32 cellular contexts compared by ENCODE assay signal in the genomic region with DNA sequence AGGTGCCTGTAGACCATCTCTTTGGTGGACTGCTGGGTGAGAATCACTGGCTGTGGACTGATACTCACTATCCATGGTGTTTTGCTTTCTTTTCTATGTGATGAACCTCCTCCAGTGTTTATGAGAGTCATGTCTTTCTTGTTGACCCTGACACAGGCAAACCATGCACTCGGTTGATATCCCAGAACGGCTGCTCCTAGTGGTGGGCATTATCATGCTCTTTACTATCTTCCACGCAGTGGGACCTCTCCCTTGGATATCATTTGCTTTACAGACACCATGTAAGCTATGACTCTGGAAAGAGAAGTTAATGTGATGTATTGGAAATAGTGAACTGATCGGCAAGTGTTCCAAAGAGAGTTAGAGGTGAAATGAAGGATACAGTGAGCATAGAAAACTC.
"Had no signal": no experiment of that assay in that cellular context is flagged by ENCODE, and none has a peak within 500 bp of the region (broad histone marks: within the 10 kb centered on the region; RNA-seq: fewer than 3 reads in every experiment).

No MANE protein-coding gene starts in this region.

- H3K9me3 ChIP-seq: neutrophil, psoas muscle, thoracic aorta, thyroid gland, tibial nerve, vagina had no signal

- H3K4me1 Mint-ChIP-seq: naive thymus-derived CD8-positive, alpha-beta T cell; nephron progenitor cell; neural crest cell; stimulated activated memory B cell treated with anti-CD40 and anti-IgM and Interleukin-4, amounts not matched to agents 10 μg/mL and 1 μg/mL and 100 μg/mL, for 72 hours; stimulated activated naive CD8-positive, alpha-beta T cell treated with anti-CD3 and anti-CD28 coated beads, Interleukin-15, amount 100 ng/mL, for 72 hours had no signal

- H3K27me3 ChIP-seq: neutrophil, ovary, spleen, thyroid gland, tibial nerve, upper lobe of left lung, vagina had no signal

- H3K27ac ChIP-seq: neutrophil, ovary, parathyroid adenoma, psoas muscle, skin epidermis, spleen, thoracic aorta, thyroid gland, tibial nerve, upper lobe of left lung, vagina had no signal

- H3K27ac Mint-ChIP-seq: naive thymus-derived CD8-positive, alpha-beta T cell; natural killer cell treated with Interleukin-12 subunit alpha and Interleukin-12 subunit beta and Interleukin-15 and Interleukin-18, amount 100 ng/mL, for 72 hours; nephron progenitor cell; progenitor cell of endocrine pancreas; stimulated activated memory B cell treated with anti-CD40 and anti-IgM and Interleukin-4, amounts not matched to agents 10 μg/mL and 1 μg/mL and 100 μg/mL, for 72 hours; stimulated activated naive CD8-positive, alpha-beta T cell treated with anti-CD3 and anti-CD28 coated beads, Interleukin-15, amount 100 ng/mL, for 72 hours had no signal

- H3K9ac ChIP-seq: parathyroid adenoma had no signal

- H3K4me2 ChIP-seq: smooth muscle cell had no signal

- H3K36me3 ChIP-seq: neutrophil, ovary, spleen, thoracic aorta, thyroid gland, tibial nerve, upper lobe of left lung, vagina had no signal

- FAIRE-seq: urothelium cell line had no signal

- ATAC-seq: naive thymus-derived CD8-positive, alpha-beta T cell; natural killer cell treated with Interleukin-12 subunit alpha and Interleukin-12 subunit beta and Interleukin-15 and Interleukin-18, amount 100 ng/mL, for 72 hours; psoas muscle; right cardiac atrium; sciatic nerve; stimulated activated memory B cell treated with anti-CD40 and anti-IgM and Interleukin-4, amounts not matched to agents 10 μg/mL and 1 μg/mL and 100 μg/mL, for 72 hours; stimulated activated naive CD8-positive, alpha-beta T cell treated with anti-CD3 and anti-CD28 coated beads, Interleukin-15, amount 100 ng/mL, for 72 hours; stimulated activated naive CD8-positive, alpha-beta T cell treated with anti-CD3 and anti-CD28 coated beads, Interleukin-15, Interleukin-2, amounts not matched to agents 100 U/mL and 50 U/mL, for 24 hours had no signal

- H3K4me3 ChIP-seq: ovary, psoas muscle, skin epidermis, smooth muscle cell, spleen, thoracic aorta, thyroid gland, tibial nerve, upper lobe of left lung, vagina had no signal

- H3K36me3 Mint-ChIP-seq: stimulated activated memory B cell treated with anti-CD40 and anti-IgM and Interleukin-4, amounts not matched to agents 10 μg/mL and 1 μg/mL and 100 μg/mL, for 72 hours had no signal

- DNase-seq: naive thymus-derived CD8-positive, alpha-beta T cell; nephron progenitor cell; nucleus accumbens; ovary; posterior cingulate gyrus; psoas muscle; right cardiac atrium; stimulated activated CD4-positive, alpha-beta T cell treated with anti-CD3 and anti-CD28 coated beads, Interleukin-12 subunit alpha, Interleukin-12 subunit beta, amount 100 ng/mL, for 4 hours; stimulated activated CD4-positive, alpha-beta T cell treated with anti-CD3 and anti-CD28 coated beads, Interleukin-1b, Interleukin-23, amount 100 ng/mL, for 48 hours; stimulated activated CD4-positive, alpha-beta T cell treated with anti-CD3 and anti-CD28 coated beads, Interleukin-4, amount 100 ng/mL, for 1 hour; stimulated activated CD4-positive, alpha-beta T cell treated with anti-CD3 and anti-CD28 coated beads, Interleukin-4, amount 100 ng/mL, for 4 hours; stimulated activated CD8-positive, alpha-beta memory T cell treated with anti-CD3 and anti-CD28 coated beads, Interleukin-4, amount 100 ng/mL, for 48 hours; stimulated activated naive CD4-positive, alpha-beta T cell; stimulated activated naive CD8-positive, alpha-beta T cell treated with anti-CD3 and anti-CD28 coated beads, Interleukin-15, amount 100 ng/mL, for 72 hours; stimulated activated naive CD8-positive, alpha-beta T cell treated with anti-CD3 and anti-CD28 coated beads, Interleukin-15, Interleukin-2, amounts not matched to agents 100 U/mL and 50 U/mL, for 24 hours; substantia nigra; thyroid gland had no signal

- H3K4me1 ChIP-seq: parathyroid adenoma, psoas muscle, spleen, thyroid gland, tibial nerve, upper lobe of left lung, vagina had no signal

- H3K79me2 ChIP-seq: parathyroid adenoma had no signal

- H3K4me3 Mint-ChIP-seq: naive thymus-derived CD8-positive, alpha-beta T cell; natural killer cell treated with Interleukin-12 subunit alpha and Interleukin-12 subunit beta and Interleukin-15 and Interleukin-18, amount 100 ng/mL, for 72 hours; nephron progenitor cell; neural crest cell; stimulated activated memory B cell treated with anti-CD40 and anti-IgM and Interleukin-4, amounts not matched to agents 10 μg/mL and 1 μg/mL and 100 μg/mL, for 72 hours; stimulated activated naive CD8-positive, alpha-beta T cell treated with anti-CD3 and anti-CD28 coated beads, Interleukin-15, amount 100 ng/mL, for 72 hours had no signal

- H3K27me3 Mint-ChIP-seq: naive thymus-derived CD8-positive, alpha-beta T cell; natural killer cell treated with Interleukin-12 subunit alpha and Interleukin-12 subunit beta and Interleukin-15 and Interleukin-18, amount 100 ng/mL, for 72 hours; progenitor cell of endocrine pancreas; stimulated activated memory B cell treated with anti-CD40 and anti-IgM and Interleukin-4, amounts not matched to agents 10 μg/mL and 1 μg/mL and 100 μg/mL, for 72 hours; stimulated activated naive CD8-positive, alpha-beta T cell treated with anti-CD3 and anti-CD28 coated beads, Interleukin-15, amount 100 ng/mL, for 72 hours had no signal

- H2AFZ ChIP-seq: parathyroid adenoma had no signal
